27 cellular contexts compared by ENCODE assay signal in genomic region chr20:63959699-63960075, GRCh38.
"Had no signal": no experiment of that assay in that cellular context is flagged by ENCODE, and none has a peak within 500 bp of the region (broad histone marks: within the 10 kb centered on the region; RNA-seq: fewer than 3 reads in every experiment).

No MANE protein-coding gene starts in this region.

- H3K9me3 ChIP-seq: heart left ventricle, left ventricle myocardium inferior, neutrophil, sigmoid colon, thoracic aorta, vagina had no signal

- H3K27me3 Mint-ChIP-seq: activated CD4-positive, alpha-beta T cell treated with anti-CD3 and anti-CD28 coated beads for 36 hours; activated naive CD4-positive, alpha-beta T cell treated with anti-CD3 and anti-CD28 coated beads, Interleukin-2, amount 10 ng/mL, durations not matched to agents 7 days and 5 days; effector memory CD8-positive, alpha-beta T cell; stimulated activated naive CD8-positive, alpha-beta T cell treated with anti-CD3 and anti-CD28 coated beads, Interleukin-15, Interleukin-2, amounts not matched to agents 100 ng/mL and 50 ng/mL, for 24 hours had no signal

- ATAC-seq: activated CD4-positive, alpha-beta T cell treated with anti-CD3 and anti-CD28 coated beads for 36 hours; effector memory CD8-positive, alpha-beta T cell; heart left ventricle; natural killer cell; stimulated activated effector memory CD8-positive, alpha-beta T cell treated with anti-CD3 and anti-CD28 coated beads, Interleukin-12 subunit alpha, Interleukin-12 subunit beta, amount 100 ng/mL, for 72 hours had no signal

- H3K4me3 Mint-ChIP-seq: activated CD4-positive, alpha-beta T cell treated with anti-CD3 and anti-CD28 coated beads for 36 hours; activated naive CD4-positive, alpha-beta T cell treated with anti-CD3 and anti-CD28 coated beads, Interleukin-2, amount 10 ng/mL, durations not matched to agents 7 days and 5 days; effector memory CD8-positive, alpha-beta T cell; natural killer cell; stimulated activated effector memory CD8-positive, alpha-beta T cell treated with anti-CD3 and anti-CD28 coated beads, Interleukin-12 subunit alpha, Interleukin-12 subunit beta, amount 100 ng/mL, for 72 hours; stimulated activated naive CD8-positive, alpha-beta T cell treated with anti-CD3 and anti-CD28 coated beads, Interleukin-15, Interleukin-2, amounts not matched to agents 100 ng/mL and 50 ng/mL, for 24 hours had no signal

- H3K27ac ChIP-seq: brain microvascular endothelial cell, coronary artery, heart left ventricle, left ventricle myocardium inferior, neutrophil, sigmoid colon, thoracic aorta, upper lobe of left lung, vagina had no signal

- H3K27ac Mint-ChIP-seq: activated CD4-positive, alpha-beta T cell treated with anti-CD3 and anti-CD28 coated beads for 36 hours; effector memory CD8-positive, alpha-beta T cell; natural killer cell; stimulated activated effector memory CD8-positive, alpha-beta T cell treated with anti-CD3 and anti-CD28 coated beads, Interleukin-12 subunit alpha, Interleukin-12 subunit beta, amount 100 ng/mL, for 72 hours; stimulated activated naive CD8-positive, alpha-beta T cell treated with anti-CD3 and anti-CD28 coated beads, Interleukin-15, Interleukin-2, amounts not matched to agents 100 ng/mL and 50 ng/mL, for 24 hours had no signal

- H3K36me3 Mint-ChIP-seq: natural killer cell had no signal

- H3K9me3 Mint-ChIP-seq: activated naive CD4-positive, alpha-beta T cell treated with anti-CD3 and anti-CD28 coated beads, Interleukin-2, amount 10 ng/mL, durations not matched to agents 7 days and 5 days; effector memory CD8-positive, alpha-beta T cell; natural killer cell; stimulated activated effector memory CD8-positive, alpha-beta T cell treated with anti-CD3 and anti-CD28 coated beads, Interleukin-12 subunit alpha, Interleukin-12 subunit beta, amount 100 ng/mL, for 72 hours; stimulated activated naive CD8-positive, alpha-beta T cell treated with anti-CD3 and anti-CD28 coated beads, Interleukin-15, Interleukin-2, amounts not matched to agents 100 ng/mL and 50 ng/mL, for 24 hours had no signal

- DNase-seq: activated CD4-positive, alpha-beta T cell treated with anti-CD3 and anti-CD28 coated beads for 36 hours; activated CD4-positive, alpha-beta T cell treated with anti-CD3 and anti-CD28 coated beads, Interleukin-2, amount 50 U/mL, for 48 hours; activated CD4-positive, CD25-positive, alpha-beta regulatory T cell; activated CD8-positive, alpha-beta memory T cell treated with anti-CD3 and anti-CD28 coated beads for 24 hours; activated gamma-delta T cell; activated naive CD4-positive, alpha-beta T cell treated with anti-CD3 and anti-CD28 coated beads, Interleukin-2, amount 10 ng/mL, durations not matched to agents 7 days and 5 days; amniotic stem cell; brain microvascular endothelial cell; effector memory CD8-positive, alpha-beta T cell; hypothalamus; left ventricle myocardium inferior; mesendoderm; natural killer cell; sigmoid colon; small intestine; stimulated activated CD4-positive, alpha-beta T cell treated with anti-CD3 and anti-CD28 coated beads, Interleukin-4, amount 100 ng/mL, for 24 hours had no signal

- H3K27me3 ChIP-seq: brain microvascular endothelial cell, heart left ventricle, sigmoid colon, upper lobe of left lung, vagina had no signal

- H3K4me3 ChIP-seq: coronary artery, heart left ventricle, left ventricle myocardium inferior, lung, sigmoid colon, thoracic aorta, upper lobe of left lung, vagina had no signal

- FAIRE-seq: astrocyte, endothelial cell of umbilical vein, small intestine had no signal
